In genomic region chr17:21426876-21427275, GRCh38 we compare ENCODE assay signal across 3 cellular contexts. TPM values are rescaled to one million over a fixed set of nuclear protein-coding genes. Genes with fewer than 3 reads are reported as not detected.
"Had no signal": no experiment of that assay in that cellular context is flagged by ENCODE, and none has a peak within 500 bp of the region (broad histone marks: within the 10 kb centered on the region; RNA-seq: fewer than 3 reads in every experiment).

No MANE protein-coding gene starts in this region.

RNA-seq across cellular contexts. Expression of gene KCNJ12, which starts 50.7 kb away (rescaled TPM):
- total RNA-seq: HepG2, HFFc6 had no signal
- polyA plus RNA-seq: HepG2, IgD-negative memory B cell had no signal
